Comparison of ENCODE assay signal across 14 cellular contexts in the genomic region with DNA sequence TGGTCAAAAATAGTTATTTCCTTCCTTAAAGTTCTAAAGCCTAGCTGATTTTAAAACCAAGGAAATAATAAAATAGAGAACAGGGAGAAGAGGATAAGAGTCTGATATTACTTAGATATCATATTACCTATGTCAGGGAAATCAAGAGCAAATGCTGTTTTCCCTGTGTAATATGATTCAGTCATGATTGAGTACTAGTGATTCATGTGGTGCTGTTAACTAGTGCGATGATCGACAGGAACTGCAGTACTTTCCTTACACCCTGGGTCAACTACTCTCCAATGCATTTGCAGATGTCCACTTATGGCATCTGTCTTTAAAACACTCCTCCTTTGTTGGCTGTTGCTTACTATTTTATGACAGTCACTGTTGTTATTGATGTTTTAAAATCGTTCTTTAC.
DNase-seq lines count a peak whose midpoint lies in the region; FAIRE-seq and TF ChIP-seq lines count a peak whose summit lies in the region.
"Had no signal": no experiment of that assay in that cellular context is flagged by ENCODE, and none has a peak within 500 bp of the region (broad histone marks: within the 10 kb centered on the region; RNA-seq: fewer than 3 reads in every experiment).

No MANE protein-coding gene starts in this region.

- peaks cover 80% of the 10 kb centered on the region for H3K79me2 ChIP-seq in osteoblast (ENCODE audit: insufficient read depth, low read length)
- H3K79me2 ChIP-seq: parathyroid adenoma had no signal

- DNase-seq in activated CD4-positive, alpha-beta memory T cell treated with anti-CD3 and anti-CD28 coated beads for 36 hours = no peak
- DNase-seq in activated CD4-positive, alpha-beta memory T cell treated with anti-CD3 and anti-CD28 coated beads, Interleukin-2, amount 10 ng/mL, durations not matched to agents 7 days and 5 days = no peak
- DNase-seq in LHCN-M2 (ENCODE audit: low read depth) = peak; percentile 87
- peak; percentile 90 for DNase-seq in bronchial epithelial cell (ENCODE audit: low read depth)
- no peak for DNase-seq in osteoblast (ENCODE audit: insufficient read length, low spot score, missing footprints)
- no peak for DNase-seq in stimulated activated CD4-positive, alpha-beta T cell treated with anti-CD3 and anti-CD28 coated beads, Interleukin-4, amount 100 ng/mL, for 4 hours
- no peak for DNase-seq in kidney
- DNase-seq in HuH-7 (ENCODE audit: low spot score) = no peak
- DNase-seq: caudate nucleus; foreskin melanocyte; KBM-7; stimulated activated CD4-positive, alpha-beta T cell treated with anti-CD3 and anti-CD28 coated beads, Interleukin-4, amount 100 ng/mL, for 24 hours had no signal

- peaks cover 30% of the 10 kb centered on the region for H3K36me3 Mint-ChIP-seq in activated CD4-positive, alpha-beta memory T cell treated with anti-CD3 and anti-CD28 coated beads for 36 hours
- peaks cover 34% of the 10 kb centered on the region for H3K36me3 Mint-ChIP-seq in activated CD4-positive, alpha-beta memory T cell treated with anti-CD3 and anti-CD28 coated beads, Interleukin-2, amount 10 ng/mL, durations not matched to agents 7 days and 5 days (ENCODE audit: low read depth)

- POLR2A ChIA-PET in activated CD4-positive, alpha-beta memory T cell treated with anti-CD3 and anti-CD28 coated beads for 36 hours (lab: Charles Lee) = no interaction called here
- POLR2A ChIA-PET in activated CD4-positive, alpha-beta memory T cell treated with anti-CD3 and anti-CD28 coated beads, Interleukin-2, amount 10 ng/mL, durations not matched to agents 7 days and 5 days (lab: Charles Lee) = no interaction called here

- peaks cover 35% of the 10 kb centered on the region for H3K4me1 Mint-ChIP-seq in activated CD4-positive, alpha-beta memory T cell treated with anti-CD3 and anti-CD28 coated beads for 36 hours (ENCODE audit: low read depth)
- H3K4me1 Mint-ChIP-seq in activated CD4-positive, alpha-beta memory T cell treated with anti-CD3 and anti-CD28 coated beads, Interleukin-2, amount 10 ng/mL, durations not matched to agents 7 days and 5 days = peaks cover 8% of the 10 kb centered on the region

- H3K27ac Mint-ChIP-seq in activated CD4-positive, alpha-beta memory T cell treated with anti-CD3 and anti-CD28 coated beads for 36 hours = peak overlapping the region; percentile 16
- no peak overlapping the region for H3K27ac Mint-ChIP-seq in activated CD4-positive, alpha-beta memory T cell treated with anti-CD3 and anti-CD28 coated beads, Interleukin-2, amount 10 ng/mL, durations not matched to agents 7 days and 5 days
- H3K27ac Mint-ChIP-seq: T-helper 1 cell treated with Interleukin-12 subunit alpha and Interleukin-12 subunit beta and Interleukin-4 antibody, amounts not matched to agents 30 μg/mL and 1 μg/mL, for 36 hours had no signal

- H3K27ac ChIP-seq in osteoblast (ENCODE audit: low read depth, low read length) = peak overlapping the region; percentile 7
- no peak overlapping the region for H3K27ac ChIP-seq in kidney (ENCODE audit: low read depth in 2 of 2, low read length in 2 of 2)
- H3K27ac ChIP-seq: parathyroid adenoma had no signal

- H3K9me3 Mint-ChIP-seq in activated CD4-positive, alpha-beta memory T cell treated with anti-CD3 and anti-CD28 coated beads for 36 hours = no peaks in the 10 kb centered on the region
- peaks cover 2% of the 10 kb centered on the region for H3K9me3 Mint-ChIP-seq in activated CD4-positive, alpha-beta memory T cell treated with anti-CD3 and anti-CD28 coated beads, Interleukin-2, amount 10 ng/mL, durations not matched to agents 7 days and 5 days

- H3K9ac ChIP-seq in kidney (ENCODE audit: low read length in 2 of 2) = no peak overlapping the region
- H3K9ac ChIP-seq: parathyroid adenoma had no signal

- CTCF ChIA-PET in activated CD4-positive, alpha-beta memory T cell treated with anti-CD3 and anti-CD28 coated beads for 36 hours (lab: Charles Lee) = no interaction called here
- CTCF ChIA-PET in activated CD4-positive, alpha-beta memory T cell treated with anti-CD3 and anti-CD28 coated beads, Interleukin-2, amount 10 ng/mL, durations not matched to agents 7 days and 5 days (lab: Charles Lee) = no interaction called here

- intact Hi-C loops in activated CD4-positive, alpha-beta memory T cell treated with anti-CD3 and anti-CD28 coated beads for 36 hours (cut with micrococcal nuclease) = no loop called here
- intact Hi-C loops in kidney (cut with DNase I) = no loop called here

- H3K36me3 ChIP-seq in bronchial epithelial cell (ENCODE audit: control insufficient read depth, insufficient read depth, low read length) = no peaks in the 10 kb centered on the region
- H3K36me3 ChIP-seq in osteoblast (ENCODE audit: insufficient read depth, low read length) = no peaks in the 10 kb centered on the region
- H3K36me3 ChIP-seq in kidney (ENCODE audit: control insufficient read depth in 1 of 2, insufficient read depth in 2 of 2, low read length in 2 of 2) = no peaks in the 10 kb centered on the region

- H3K4me3 ChIP-seq in bronchial epithelial cell (ENCODE audit: low read depth, low read length) = no peak overlapping the region
- H3K4me3 ChIP-seq in osteoblast (ENCODE audit: insufficient read depth, low read length) = no peak overlapping the region
- no peak overlapping the region for H3K4me3 ChIP-seq in kidney (ENCODE audit: low read length in 2 of 2)

- no peaks in the 10 kb centered on the region for H3K27me3 Mint-ChIP-seq in activated CD4-positive, alpha-beta memory T cell treated with anti-CD3 and anti-CD28 coated beads for 36 hours
- no peaks in the 10 kb centered on the region for H3K27me3 Mint-ChIP-seq in activated CD4-positive, alpha-beta memory T cell treated with anti-CD3 and anti-CD28 coated beads, Interleukin-2, amount 10 ng/mL, durations not matched to agents 7 days and 5 days

- H2AFZ ChIP-seq in osteoblast (ENCODE audit: low read length) = no peak overlapping the region
- H2AFZ ChIP-seq: parathyroid adenoma had no signal

- TF ChIP-seq CTCF in bronchial epithelial cell (IDR thresholded peaks at IDR 0.05; ENCODE audit: insufficient read depth, low read length, severe bottlenecking) (no peak), osteoblast (IDR thresholded peaks at IDR 0.05; ENCODE audit: extremely low read depth, low read depth, low read length) (no peak), kidney (IDR thresholded peaks at IDR 0.05; ENCODE audit: borderline replicate concordance, extremely low read depth, insufficient read depth) (no peak)

- FAIRE-seq in bronchial epithelial cell (lab: Jason Lieb, UNC) (no peak), kidney (lab: Jason Lieb, UNC) (no peak)

- peak overlapping the region; percentile 62 for H3K4me2 ChIP-seq in osteoblast (ENCODE audit: insufficient read depth, low read length)

- H3K4me1 ChIP-seq in osteoblast (ENCODE audit: insufficient read depth, low read length) (peaks cover 22% of the 10 kb centered on the region), kidney (ENCODE audit: control insufficient read depth in 1 of 2, insufficient read depth in 1 of 2, low read depth in 1 of 2, low read length in 2 of 2) (peaks cover 0 to 4% of the 10 kb centered on the region in 2 donors)

- no peaks in the 10 kb centered on the region for H3K27me3 ChIP-seq in bronchial epithelial cell (ENCODE audit: control insufficient read depth, insufficient read depth, low read length)
- no peaks in the 10 kb centered on the region for H3K27me3 ChIP-seq in osteoblast (ENCODE audit: insufficient read depth, low read length)

- H4K20me1 ChIP-seq in osteoblast (ENCODE audit: insufficient read depth, low read length) = peaks cover 10% of the 10 kb centered on the region

- H3K9me3 ChIP-seq in osteoblast (ENCODE audit: low read depth, low read length) = no peaks in the 10 kb centered on the region
- H3K9me3 ChIP-seq in kidney (ENCODE audit: control insufficient read depth in 1 of 2, low read length in 2 of 2) = no peaks in the 10 kb centered on the region

- no peak overlapping the region for H3K4me3 Mint-ChIP-seq in activated CD4-positive, alpha-beta memory T cell treated with anti-CD3 and anti-CD28 coated beads for 36 hours
- H3K4me3 Mint-ChIP-seq in activated CD4-positive, alpha-beta memory T cell treated with anti-CD3 and anti-CD28 coated beads, Interleukin-2, amount 10 ng/mL, durations not matched to agents 7 days and 5 days = no peak overlapping the region
- H3K4me3 Mint-ChIP-seq: T-helper 1 cell treated with Interleukin-12 subunit alpha and Interleukin-12 subunit beta and Interleukin-4 antibody, amounts not matched to agents 30 μg/mL and 1 μg/mL, for 36 hours had no signal

Comparison
In these comparisons a context has a peak if more than half of its experiments do, and no peak if none do; other contexts are left out.
1. DNase-seq: peak in LHCN-M2 (single experiment) and bronchial epithelial cell (single experiment); none in activated CD4-positive, alpha-beta memory T cell treated with anti-CD3 and anti-CD28 coated beads for 36 hours (single experiment), activated CD4-positive, alpha-beta memory T cell treated with anti-CD3 and anti-CD28 coated beads, Interleukin-2, amount 10 ng/mL, durations not matched to agents 7 days and 5 days (single experiment), osteoblast (single experiment), stimulated activated CD4-positive, alpha-beta T cell treated with anti-CD3 and anti-CD28 coated beads, Interleukin-4, amount 100 ng/mL, for 4 hours (0 of 2), kidney (single experiment) and HuH-7 (single experiment).